Comparison of ENCODE assay signal across 27 cellular contexts in the genomic region with DNA sequence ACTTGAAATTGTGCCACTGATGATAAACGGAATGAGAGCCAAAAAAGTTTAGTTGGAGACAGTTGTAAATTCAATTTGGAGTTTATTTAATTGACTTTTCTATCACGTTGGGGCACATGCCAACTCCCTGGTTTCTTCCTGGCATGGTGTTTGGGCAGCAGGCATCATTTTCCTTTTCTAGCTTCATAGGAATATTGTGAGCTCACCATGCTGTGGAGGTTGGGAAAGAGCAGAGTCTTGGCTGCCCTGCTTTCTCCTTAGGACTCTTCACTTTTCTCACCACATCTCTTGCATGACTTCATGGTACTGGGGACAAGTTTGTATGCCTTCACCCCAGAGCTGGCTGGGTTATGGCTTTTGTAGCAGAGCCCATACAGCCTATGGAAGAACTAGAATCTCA. TPM values are rescaled to one million over a fixed set of nuclear protein-coding genes. Genes with fewer than 3 reads are reported as not detected.
DNase-seq lines count a peak whose midpoint lies in the region; ATAC-seq and TF ChIP-seq lines count a peak whose summit lies in the region.
"Had no signal": no experiment of that assay in that cellular context is flagged by ENCODE, and none has a peak within 500 bp of the region (broad histone marks: within the 10 kb centered on the region; RNA-seq: fewer than 3 reads in every experiment).

No MANE protein-coding gene starts in this region.

- H3K9ac ChIP-seq in trophoblast cell (ENCODE audit: low read length) = no peak overlapping the region

- no peak overlapping the region for H2AFZ ChIP-seq in trophoblast cell (ENCODE audit: insufficient read depth, low read length, poor library complexity)
- H2AFZ ChIP-seq: hepatocyte, PC-9 had no signal

- H4K12ac ChIP-seq in trophoblast cell (ENCODE audit: low read depth, low read length) = no peak overlapping the region

- no peak overlapping the region for H2AK5ac ChIP-seq in trophoblast cell (ENCODE audit: low read length)

- DNase-seq in CD4-positive, CD25-positive, alpha-beta regulatory T cell = no peak
- DNase-seq in fibroblast of mammary gland (ENCODE audit: low read depth) (peak; percentile 26), progenitor cell of endocrine pancreas (ENCODE audit: low spot score, unreplicated experiment) (no peak), trophoblast cell (no peak), DMS153 treated with DMSO at 0.1 percent for 48 hours (lab: John Stamatoyannopoulos, UW; ENCODE audit: unreplicated experiment) (no peak), NOMO-1 (lab: John Stamatoyannopoulos, UW; ENCODE audit: unreplicated experiment in 2 of 2) (no peak), NCI-H526 treated with DMSO at 0.1 percent for 48 hours (lab: John Stamatoyannopoulos, UW) (no peak)
- DNase-seq: activated CD4-positive, CD25-positive, alpha-beta regulatory T cell treated with anti-CD3 and anti-CD28 coated beads, Interleukin-2, amount 50 U/mL, for 72 hours; activated effector memory CD4-positive, alpha-beta T cell treated with Interleukin-2 at 50 U/mL for 16 hours; esophagus squamous epithelium; gastrocnemius medialis; lower lobe of right lung; MV-4-11; NCI-H1436 treated with DMSO at 0.1 percent for 48 hours; NCI-H2227 treated with DMSO at 0.1 percent for 48 hours; substantia nigra had no signal

- H3K4me1 Mint-ChIP-seq in CD4-positive, CD25-positive, alpha-beta regulatory T cell = peaks cover 21 to 40% (median 30%) of the 10 kb centered on the region in 4 donors
- peaks cover 6 to 8% (median 6%) of the 10 kb centered on the region in 3 donors for H3K4me1 Mint-ChIP-seq in IgD-negative memory B cell
- peaks cover 8% of the 10 kb centered on the region for H3K4me1 Mint-ChIP-seq in progenitor cell of endocrine pancreas (ENCODE audit: low read depth)

- H3K14ac ChIP-seq in trophoblast cell (ENCODE audit: low read length) = no peak overlapping the region

- no peak overlapping the region for H2BK5ac ChIP-seq in trophoblast cell (ENCODE audit: low read depth, low read length, poor library complexity)

- no peaks in the 10 kb centered on the region for H3K27me3 ChIP-seq in CD4-positive, CD25-positive, alpha-beta regulatory T cell (ENCODE audit: control insufficient read depth, insufficient read depth, low read length)
- H3K27me3 ChIP-seq in trophoblast cell (ENCODE audit: insufficient read depth, low read length) = no peaks in the 10 kb centered on the region
- H3K27me3 ChIP-seq: esophagus squamous epithelium, gastrocnemius medialis, hepatocyte had no signal

- H3K36me3 ChIP-seq in CD4-positive, CD25-positive, alpha-beta regulatory T cell (ENCODE audit: control insufficient read depth, insufficient read depth, low read length) = peaks cover 34% of the 10 kb centered on the region
- H3K36me3 ChIP-seq in trophoblast cell (ENCODE audit: control insufficient read depth in 1 of 2, insufficient read depth in 2 of 2, low read length in 2 of 2) = peaks cover 2 to 16% of the 10 kb centered on the region in 2 experiments

- no peak overlapping the region for H3K4me2 ChIP-seq in trophoblast cell (ENCODE audit: low read length)
- H3K4me2 ChIP-seq: hepatocyte, PC-9 had no signal

- H3K4ac ChIP-seq in trophoblast cell (ENCODE audit: low read depth, low read length) = no peak overlapping the region

- TF ChIP-seq CTCF in fibroblast of mammary gland (conservative IDR thresholded peaks at IDR 0.05; ENCODE audit: control insufficient read depth, insufficient read depth, low read depth, low read length) (no peak), progenitor cell of endocrine pancreas (IDR thresholded peaks at IDR 0.05; ENCODE audit: unreplicated experiment) (no peak)

- H3K4me3 Mint-ChIP-seq in CD4-positive, CD25-positive, alpha-beta regulatory T cell = peak overlapping the region in 1 of 4 donors; percentile 36
- H3K4me3 Mint-ChIP-seq in IgD-negative memory B cell = peak overlapping the region in 1 of 4 donors; percentile 34
- H3K4me3 Mint-ChIP-seq in progenitor cell of endocrine pancreas (ENCODE audit: low read depth) = no peak overlapping the region
- H3K4me3 Mint-ChIP-seq: activated CD4-positive, alpha-beta memory T cell treated with anti-CD3 and anti-CD28 coated beads for 36 hours; CD4-positive, alpha-beta memory T cell; central memory CD8-positive, alpha-beta T cell; dendritic cell treated with granulocyte-macrophage colony-stimulating factor and Interleukin-4, amounts not matched to agents 40 ng/mL and 50 ng/mL, for 4 days; natural killer cell treated with Interleukin-12 subunit alpha and Interleukin-12 subunit beta and Interleukin-15 and Interleukin-18, amount 100 ng/mL, for 72 hours; stimulated activated memory B cell treated with anti-CD40 and anti-IgM and Interleukin-4, amounts not matched to agents 10 μg/mL and 1 μg/mL and 100 μg/mL, for 72 hours had no signal

- H3K79me1 ChIP-seq in trophoblast cell (ENCODE audit: low read length) = no peaks in the 10 kb centered on the region

- H2BK120ac ChIP-seq in trophoblast cell (ENCODE audit: insufficient read depth, low read length, poor library complexity) = no peak overlapping the region

- no peaks in the 10 kb centered on the region for H3K79me2 ChIP-seq in trophoblast cell (ENCODE audit: control insufficient read depth, insufficient read depth, low read length, poor library complexity)

- H3K27ac ChIP-seq in CD4-positive, CD25-positive, alpha-beta regulatory T cell (ENCODE audit: insufficient read depth, low read length, poor library complexity, severe bottlenecking) = no peak overlapping the region
- H3K27ac ChIP-seq in trophoblast cell (ENCODE audit: low read depth, low read length) = no peak overlapping the region
- H3K27ac ChIP-seq: esophagus squamous epithelium, gastrocnemius medialis, hepatocyte, lower lobe of right lung, PC-9, SK-N-MC had no signal

- H3K9me3 Mint-ChIP-seq in CD4-positive, CD25-positive, alpha-beta regulatory T cell = no peaks in the 10 kb centered on the region
- H3K9me3 Mint-ChIP-seq in IgD-negative memory B cell (no peaks in the 10 kb centered on the region), progenitor cell of endocrine pancreas (ENCODE audit: low read depth) (no peaks in the 10 kb centered on the region)
- H3K9me3 Mint-ChIP-seq: activated CD4-positive, alpha-beta memory T cell treated with anti-CD3 and anti-CD28 coated beads for 36 hours; central memory CD8-positive, alpha-beta T cell; dendritic cell treated with granulocyte-macrophage colony-stimulating factor and Interleukin-4, amounts not matched to agents 40 ng/mL and 50 ng/mL, for 4 days; natural killer cell treated with Interleukin-12 subunit alpha and Interleukin-12 subunit beta and Interleukin-15 and Interleukin-18, amount 100 ng/mL, for 72 hours; stimulated activated memory B cell treated with anti-CD40 and anti-IgM and Interleukin-4, amounts not matched to agents 10 μg/mL and 1 μg/mL and 100 μg/mL, for 72 hours had no signal

- H2BK12ac ChIP-seq in trophoblast cell (ENCODE audit: low read length) = no peak overlapping the region

- H3K18ac ChIP-seq in trophoblast cell (ENCODE audit: low read length) = no peak overlapping the region

- H3K9me3 ChIP-seq in CD4-positive, CD25-positive, alpha-beta regulatory T cell (ENCODE audit: control insufficient read depth in 2 of 2, low read length in 2 of 2) = no peaks in the 10 kb centered on the region
- no peaks in the 10 kb centered on the region for H3K9me3 ChIP-seq in trophoblast cell (ENCODE audit: insufficient read depth, low read depth, low read length)
- H3K9me3 ChIP-seq: esophagus squamous epithelium, gastrocnemius medialis, HAP-1, lower lobe of right lung had no signal

- no peak overlapping the region for H4K91ac ChIP-seq in trophoblast cell (ENCODE audit: low read depth, low read length)

- H3K27ac Mint-ChIP-seq in CD4-positive, CD25-positive, alpha-beta regulatory T cell = peak overlapping the region; percentile 36 to 89 (median 44)
- H3K27ac Mint-ChIP-seq in IgD-negative memory B cell (peak overlapping the region in 2 of 3 donors; percentile 36 to 41), progenitor cell of endocrine pancreas (peak overlapping the region; percentile 11)
- H3K27ac Mint-ChIP-seq: activated CD4-positive, alpha-beta memory T cell treated with anti-CD3 and anti-CD28 coated beads for 36 hours; dendritic cell treated with granulocyte-macrophage colony-stimulating factor and Interleukin-4, amounts not matched to agents 40 ng/mL and 50 ng/mL, for 4 days; natural killer cell treated with Interleukin-12 subunit alpha and Interleukin-12 subunit beta and Interleukin-15 and Interleukin-18, amount 100 ng/mL, for 72 hours; stimulated activated memory B cell treated with anti-CD40 and anti-IgM and Interleukin-4, amounts not matched to agents 10 μg/mL and 1 μg/mL and 100 μg/mL, for 72 hours had no signal

- peaks cover 24% of the 10 kb centered on the region for H3K36me3 Mint-ChIP-seq in CD4-positive, CD25-positive, alpha-beta regulatory T cell
- H3K36me3 Mint-ChIP-seq in IgD-negative memory B cell = no peaks in the 10 kb centered on the region
- peaks cover 1% of the 10 kb centered on the region for H3K36me3 Mint-ChIP-seq in progenitor cell of endocrine pancreas (ENCODE audit: insufficient read depth)
- H3K36me3 Mint-ChIP-seq: natural killer cell treated with Interleukin-12 subunit alpha and Interleukin-12 subunit beta and Interleukin-15 and Interleukin-18, amount 100 ng/mL, for 72 hours had no signal

- H3K27me3 Mint-ChIP-seq in CD4-positive, CD25-positive, alpha-beta regulatory T cell = no peaks in the 10 kb centered on the region
- no peaks in the 10 kb centered on the region for H3K27me3 Mint-ChIP-seq in IgD-negative memory B cell
- H3K27me3 Mint-ChIP-seq in progenitor cell of endocrine pancreas = no peaks in the 10 kb centered on the region
- H3K27me3 Mint-ChIP-seq: activated CD4-positive, alpha-beta memory T cell treated with anti-CD3 and anti-CD28 coated beads for 36 hours; CD4-positive, alpha-beta memory T cell; central memory CD8-positive, alpha-beta T cell; dendritic cell treated with granulocyte-macrophage colony-stimulating factor and Interleukin-4, amounts not matched to agents 40 ng/mL and 50 ng/mL, for 4 days; natural killer cell treated with Interleukin-12 subunit alpha and Interleukin-12 subunit beta and Interleukin-15 and Interleukin-18, amount 100 ng/mL, for 72 hours; stimulated activated memory B cell treated with anti-CD40 and anti-IgM and Interleukin-4, amounts not matched to agents 10 μg/mL and 1 μg/mL and 100 μg/mL, for 72 hours had no signal

- no peak overlapping the region for H4K8ac ChIP-seq in trophoblast cell (ENCODE audit: low read depth, low read length)

- ATAC-seq in CD4-positive, CD25-positive, alpha-beta regulatory T cell (ENCODE audit: low read depth in 2 of 2) = no peak
- ATAC-seq: gastrocnemius medialis; stimulated activated memory B cell treated with anti-CD40 and anti-IgM and Interleukin-4, amounts not matched to agents 10 μg/mL and 1 μg/mL and 100 μg/mL, for 72 hours had no signal

- no CpG with 5 or more reads among the region's 2 CpGs for WGBS in trophoblast cell (ENCODE audit: extremely low coverage, insufficient coverage, insufficient read length)

- peaks cover 17% of the 10 kb centered on the region for H3K4me1 ChIP-seq in CD4-positive, CD25-positive, alpha-beta regulatory T cell (ENCODE audit: control insufficient read depth, insufficient read depth, low read length, poor library complexity, severe bottlenecking)
- peaks cover 0 to 2% of the 10 kb centered on the region in 2 experiments for H3K4me1 ChIP-seq in trophoblast cell (ENCODE audit: control insufficient read depth in 1 of 2, insufficient read depth in 2 of 2, low read length in 2 of 2)
- H3K4me1 ChIP-seq: HAP-1 had no signal

- H3K23ac ChIP-seq in trophoblast cell (ENCODE audit: low read length) = no peak overlapping the region

- no peak overlapping the region for H3K4me3 ChIP-seq in CD4-positive, CD25-positive, alpha-beta regulatory T cell (ENCODE audit: low read depth, low read length)
- no peak overlapping the region for H3K4me3 ChIP-seq in fibroblast of mammary gland (ENCODE audit: control insufficient read depth, low read depth, low read length)
- H3K4me3 ChIP-seq in trophoblast cell (ENCODE audit: low read depth, low read length) = no peak overlapping the region
- H3K4me3 ChIP-seq: esophagus squamous epithelium, gastrocnemius medialis, HAP-1, hepatocyte, lower lobe of right lung, PC-9, SK-N-MC had no signal

RNA-seq across cellular contexts. Expression of gene SCAND1, which starts 6.4 kb away (rescaled TPM):
- total RNA-seq in CD4-positive, CD25-positive, alpha-beta regulatory T cell = 83.3 TPM
- polyA plus RNA-seq in CD4-positive, CD25-positive, alpha-beta regulatory T cell = 100 to 1,000 TPM; 166 to 258 (median 234) TPM
- 190 TPM for polyA plus RNA-seq in IgD-negative memory B cell
- total RNA-seq in progenitor cell of endocrine pancreas = 73.5 and 73.8 TPM in 2 replicates
- polyA plus RNA-seq in trophoblast cell (2013) = 59.4 and 60.8 TPM in 2 replicates

RNA-seq across cellular contexts. Expression of gene CNBD2, which starts 20.5 kb away (rescaled TPM):
- 24.8 TPM for total RNA-seq in CD4-positive, CD25-positive, alpha-beta regulatory T cell
- polyA plus RNA-seq in CD4-positive, CD25-positive, alpha-beta regulatory T cell = 10 to 100 TPM in 2 of 4 donors, 1 to 10 TPM in 2; 8.5 to 16.0 (median 10.2) TPM
- 6.3 TPM for polyA plus RNA-seq in IgD-negative memory B cell
- 3.6 and 4.0 TPM in 2 replicates for total RNA-seq in progenitor cell of endocrine pancreas
- polyA plus RNA-seq in trophoblast cell (2013) = 4.1 and 4.3 TPM in 2 replicates
- polyA plus RNA-seq: hepatocyte had no signal
